1 cellular context compared by ENCODE assay signal in the genomic region with DNA sequence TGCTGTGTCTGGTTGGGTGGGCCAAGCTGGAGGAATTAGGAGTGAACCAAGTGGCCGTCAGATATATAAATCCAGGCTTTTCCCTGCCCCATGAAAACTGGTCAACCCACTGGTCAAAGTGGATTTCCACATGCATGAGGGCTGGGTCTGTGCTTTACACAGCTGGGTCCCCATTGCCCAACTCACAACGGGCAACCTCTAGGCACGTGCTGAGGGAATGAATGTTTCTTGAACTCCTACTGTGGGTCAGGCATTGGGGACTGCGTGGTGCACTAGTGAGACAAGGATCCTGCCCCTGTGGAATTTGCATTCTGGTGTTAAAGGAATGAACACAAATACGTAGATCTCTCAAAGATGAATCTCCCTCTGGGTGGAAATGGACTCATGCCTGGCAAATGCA.
TF ChIP-seq lines count a peak whose summit lies in the region.

No MANE protein-coding gene starts in this region.

TF ChIP-seq in GM23338, 12 proteins besides CTCF, POLR2A, EP300 and RAD21 (continued from another document):
- TF ChIP-seq, protein P1, sequence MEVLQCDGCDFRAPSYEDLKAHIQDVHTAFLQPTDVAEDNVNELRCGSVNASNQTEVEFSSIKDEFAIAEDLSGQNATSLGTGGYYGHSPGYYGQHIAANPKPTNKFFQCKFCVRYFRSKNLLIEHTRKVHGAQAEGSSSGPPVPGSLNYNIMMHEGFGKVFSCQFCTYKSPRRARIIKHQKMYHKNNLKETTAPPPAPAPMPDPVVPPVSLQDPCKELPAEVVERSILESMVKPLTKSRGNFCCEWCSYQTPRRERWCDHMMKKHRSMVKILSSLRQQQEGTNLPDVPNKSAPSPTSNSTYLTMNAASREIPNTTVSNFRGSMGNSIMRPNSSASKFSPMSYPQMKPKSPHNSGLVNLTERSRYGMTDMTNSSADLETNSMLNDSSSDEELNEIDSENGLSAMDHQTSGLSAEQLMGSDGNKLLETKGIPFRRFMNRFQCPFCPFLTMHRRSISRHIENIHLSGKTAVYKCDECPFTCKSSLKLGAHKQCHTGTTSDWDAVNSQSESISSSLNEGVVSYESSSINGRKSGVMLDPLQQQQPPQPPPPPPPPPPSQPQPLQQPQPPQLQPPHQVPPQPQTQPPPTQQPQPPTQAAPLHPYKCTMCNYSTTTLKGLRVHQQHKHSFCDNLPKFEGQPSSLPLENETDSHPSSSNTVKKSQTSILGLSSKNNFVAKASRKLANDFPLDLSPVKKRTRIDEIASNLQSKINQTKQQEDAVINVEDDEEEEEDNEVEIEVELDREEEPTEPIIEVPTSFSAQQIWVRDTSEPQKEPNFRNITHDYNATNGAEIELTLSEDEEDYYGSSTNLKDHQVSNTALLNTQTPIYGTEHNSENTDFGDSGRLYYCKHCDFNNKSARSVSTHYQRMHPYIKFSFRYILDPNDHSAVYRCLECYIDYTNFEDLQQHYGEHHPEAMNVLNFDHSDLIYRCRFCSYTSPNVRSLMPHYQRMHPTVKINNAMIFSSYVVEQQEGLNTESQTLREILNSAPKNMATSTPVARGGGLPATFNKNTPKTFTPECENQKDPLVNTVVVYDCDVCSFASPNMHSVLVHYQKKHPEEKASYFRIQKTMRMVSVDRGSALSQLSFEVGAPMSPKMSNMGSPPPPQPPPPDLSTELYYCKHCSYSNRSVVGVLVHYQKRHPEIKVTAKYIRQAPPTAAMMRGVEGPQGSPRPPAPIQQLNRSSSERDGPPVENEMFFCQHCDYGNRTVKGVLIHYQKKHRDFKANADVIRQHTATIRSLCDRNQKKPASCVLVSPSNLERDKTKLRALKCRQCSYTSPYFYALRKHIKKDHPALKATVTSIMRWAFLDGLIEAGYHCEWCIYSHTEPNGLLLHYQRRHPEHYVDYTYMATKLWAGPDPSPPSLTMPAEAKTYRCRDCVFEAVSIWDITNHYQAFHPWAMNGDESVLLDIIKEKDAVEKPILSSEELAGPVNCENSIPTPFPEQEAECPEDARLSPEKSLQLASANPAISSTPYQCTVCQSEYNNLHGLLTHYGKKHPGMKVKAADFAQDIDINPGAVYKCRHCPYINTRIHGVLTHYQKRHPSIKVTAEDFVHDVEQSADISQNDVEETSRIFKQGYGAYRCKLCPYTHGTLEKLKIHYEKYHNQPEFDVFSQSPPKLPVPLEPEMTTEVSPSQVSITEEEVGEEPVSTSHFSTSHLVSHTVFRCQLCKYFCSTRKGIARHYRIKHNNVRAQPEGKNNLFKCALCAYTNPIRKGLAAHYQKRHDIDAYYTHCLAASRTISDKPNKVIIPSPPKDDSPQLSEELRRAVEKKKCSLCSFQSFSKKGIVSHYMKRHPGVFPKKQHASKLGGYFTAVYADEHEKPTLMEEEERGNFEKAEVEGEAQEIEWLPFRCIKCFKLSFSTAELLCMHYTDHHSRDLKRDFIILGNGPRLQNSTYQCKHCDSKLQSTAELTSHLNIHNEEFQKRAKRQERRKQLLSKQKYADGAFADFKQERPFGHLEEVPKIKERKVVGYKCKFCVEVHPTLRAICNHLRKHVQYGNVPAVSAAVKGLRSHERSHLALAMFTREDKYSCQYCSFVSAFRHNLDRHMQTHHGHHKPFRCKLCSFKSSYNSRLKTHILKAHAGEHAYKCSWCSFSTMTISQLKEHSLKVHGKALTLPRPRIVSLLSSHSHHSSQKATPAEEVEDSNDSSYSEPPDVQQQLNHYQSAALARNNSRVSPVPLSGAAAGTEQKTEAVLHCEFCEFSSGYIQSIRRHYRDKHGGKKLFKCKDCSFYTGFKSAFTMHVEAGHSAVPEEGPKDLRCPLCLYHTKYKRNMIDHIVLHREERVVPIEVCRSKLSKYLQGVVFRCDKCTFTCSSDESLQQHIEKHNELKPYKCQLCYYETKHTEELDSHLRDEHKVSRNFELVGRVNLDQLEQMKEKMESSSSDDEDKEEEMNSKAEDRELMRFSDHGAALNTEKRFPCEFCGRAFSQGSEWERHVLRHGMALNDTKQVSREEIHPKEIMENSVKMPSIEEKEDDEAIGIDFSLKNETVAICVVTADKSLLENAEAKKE (CRISPR knock-in tag; IDR thresholded peaks at IDR 0.05): no peak
- TF ChIP-seq NANOG (IDR thresholded peaks at IDR 0.05; ENCODE audit: borderline replicate concordance) (no peak), EZH2 (IDR thresholded peaks at IDR 0.05; ENCODE audit: low read depth, unreplicated experiment) (no peak), EZH2phosphoT487 (IDR thresholded peaks at IDR 0.05; ENCODE audit: unreplicated experiment) (no peak), CREB1 (CRISPR knock-in tag; IDR thresholded peaks at IDR 0.05; ENCODE audit: low read depth) (no peak), STAT1 (IDR thresholded peaks at IDR 0.05; ENCODE audit: unreplicated experiment) (no peak), ZNF331 (CRISPR knock-in tag; IDR thresholded peaks at IDR 0.05; ENCODE audit: low read depth) (no peak), ZNF114 (CRISPR knock-in tag; IDR thresholded peaks at IDR 0.05) (no peak)
- TF ChIP-seq, protein P2, sequence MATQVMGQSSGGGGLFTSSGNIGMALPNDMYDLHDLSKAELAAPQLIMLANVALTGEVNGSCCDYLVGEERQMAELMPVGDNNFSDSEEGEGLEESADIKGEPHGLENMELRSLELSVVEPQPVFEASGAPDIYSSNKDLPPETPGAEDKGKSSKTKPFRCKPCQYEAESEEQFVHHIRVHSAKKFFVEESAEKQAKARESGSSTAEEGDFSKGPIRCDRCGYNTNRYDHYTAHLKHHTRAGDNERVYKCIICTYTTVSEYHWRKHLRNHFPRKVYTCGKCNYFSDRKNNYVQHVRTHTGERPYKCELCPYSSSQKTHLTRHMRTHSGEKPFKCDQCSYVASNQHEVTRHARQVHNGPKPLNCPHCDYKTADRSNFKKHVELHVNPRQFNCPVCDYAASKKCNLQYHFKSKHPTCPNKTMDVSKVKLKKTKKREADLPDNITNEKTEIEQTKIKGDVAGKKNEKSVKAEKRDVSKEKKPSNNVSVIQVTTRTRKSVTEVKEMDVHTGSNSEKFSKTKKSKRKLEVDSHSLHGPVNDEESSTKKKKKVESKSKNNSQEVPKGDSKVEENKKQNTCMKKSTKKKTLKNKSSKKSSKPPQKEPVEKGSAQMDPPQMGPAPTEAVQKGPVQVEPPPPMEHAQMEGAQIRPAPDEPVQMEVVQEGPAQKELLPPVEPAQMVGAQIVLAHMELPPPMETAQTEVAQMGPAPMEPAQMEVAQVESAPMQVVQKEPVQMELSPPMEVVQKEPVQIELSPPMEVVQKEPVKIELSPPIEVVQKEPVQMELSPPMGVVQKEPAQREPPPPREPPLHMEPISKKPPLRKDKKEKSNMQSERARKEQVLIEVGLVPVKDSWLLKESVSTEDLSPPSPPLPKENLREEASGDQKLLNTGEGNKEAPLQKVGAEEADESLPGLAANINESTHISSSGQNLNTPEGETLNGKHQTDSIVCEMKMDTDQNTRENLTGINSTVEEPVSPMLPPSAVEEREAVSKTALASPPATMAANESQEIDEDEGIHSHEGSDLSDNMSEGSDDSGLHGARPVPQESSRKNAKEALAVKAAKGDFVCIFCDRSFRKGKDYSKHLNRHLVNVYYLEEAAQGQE (IDR thresholded peaks at IDR 0.05; ENCODE audit: unreplicated experiment): no peak
- TF ChIP-seq, protein P3, sequence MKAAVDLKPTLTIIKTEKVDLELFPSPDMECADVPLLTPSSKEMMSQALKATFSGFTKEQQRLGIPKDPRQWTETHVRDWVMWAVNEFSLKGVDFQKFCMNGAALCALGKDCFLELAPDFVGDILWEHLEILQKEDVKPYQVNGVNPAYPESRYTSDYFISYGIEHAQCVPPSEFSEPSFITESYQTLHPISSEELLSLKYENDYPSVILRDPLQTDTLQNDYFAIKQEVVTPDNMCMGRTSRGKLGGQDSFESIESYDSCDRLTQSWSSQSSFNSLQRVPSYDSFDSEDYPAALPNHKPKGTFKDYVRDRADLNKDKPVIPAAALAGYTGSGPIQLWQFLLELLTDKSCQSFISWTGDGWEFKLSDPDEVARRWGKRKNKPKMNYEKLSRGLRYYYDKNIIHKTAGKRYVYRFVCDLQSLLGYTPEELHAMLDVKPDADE (IDR thresholded peaks at IDR 0.05): no peak
TF ChIP-seq in GM23338: peak in this region for 0.
